Comparison of ENCODE assay signal across 8 cellular contexts in the genomic region with DNA sequence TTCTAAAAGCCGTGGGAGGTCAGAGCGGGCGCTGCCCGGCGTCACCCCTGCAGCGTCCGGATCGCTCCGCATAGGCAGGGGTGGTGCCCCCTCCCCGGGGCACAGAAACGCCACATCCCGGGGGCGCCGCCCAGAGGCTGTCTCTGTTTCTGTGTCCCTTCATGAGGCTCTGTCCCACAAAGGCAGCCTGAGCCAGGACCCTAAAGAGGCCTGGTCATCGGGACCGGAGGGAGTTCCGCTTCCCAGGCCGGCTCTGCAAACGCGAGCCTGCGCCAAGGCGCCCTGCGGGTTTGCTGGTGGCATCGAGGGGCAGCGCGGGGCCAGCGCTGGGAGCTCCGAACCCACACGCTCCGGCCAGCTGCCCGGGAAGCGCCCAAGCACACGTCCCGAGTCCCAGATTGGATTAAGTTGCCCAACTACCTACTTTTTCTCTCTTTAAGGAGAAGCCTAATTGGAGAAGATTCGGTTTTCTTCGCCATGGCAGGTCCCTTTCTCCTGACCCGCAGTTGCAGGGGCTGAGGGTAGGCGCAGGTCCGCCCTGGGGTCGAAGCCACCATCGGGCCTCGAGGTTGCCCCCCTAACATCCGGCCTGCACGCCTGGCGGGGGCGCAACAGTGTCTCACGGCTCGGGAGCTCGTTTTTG.
DNase-seq lines count a peak whose midpoint lies in the region; ATAC-seq and TF ChIP-seq lines count a peak whose summit lies in the region.

No MANE protein-coding gene starts in this region.

- H3K27ac Mint-ChIP-seq in nephron progenitor cell, result no peak overlapping the region

- peaks cover 89% of the 10 kb centered on the region for H3K27me3 Mint-ChIP-seq in nephron progenitor cell (ENCODE audit: low read depth, poor library complexity)

- no peak overlapping the region for H3K9ac ChIP-seq in colonic mucosa (ENCODE audit: low read depth in 2 of 2, low read length in 2 of 2)

- H3K4me1 Mint-ChIP-seq in nephron progenitor cell, result peaks cover 8% of the 10 kb centered on the region

- H3K9me3 ChIP-seq in colonic mucosa, result no peaks in the 10 kb centered on the region

- H3K9me3 Mint-ChIP-seq in nephron progenitor cell, result no peaks in the 10 kb centered on the region

- no peaks in the 10 kb centered on the region for H3K36me3 ChIP-seq in colonic mucosa

- peaks cover 19% of the 10 kb centered on the region for H3K27me3 ChIP-seq in colonic mucosa

- H3K4me3 Mint-ChIP-seq in nephron progenitor cell, result peak overlapping the region; percentile 83

- DNase-seq in AG08395 (ENCODE audit: low spot score) (peak; percentile 16), RPMI7951 (ENCODE audit: low read depth) (peak; percentile 38), colonic mucosa (no peak), nephron progenitor cell (peak; percentile 50), NCI-H1048 (lab: John Stamatoyannopoulos, UW) (no peak), D341Med (ENCODE audit: low spot score) (no peak), kidney glomerular epithelial cell (lab: John Stamatoyannopoulos, UW) (no peak)

- no peaks in the 10 kb centered on the region for H3K36me3 Mint-ChIP-seq in nephron progenitor cell (ENCODE audit: low read depth)

- peak overlapping the region; percentile 14 for H3K4me3 ChIP-seq in colonic mucosa

- H3K27ac ChIP-seq in colonic mucosa, result no peak overlapping the region

- ATAC-seq in HG03521 (IDR thresholded peaks at IDR 0.05; ENCODE audit: unreplicated experiment), result no peak

- no peaks in the 10 kb centered on the region for H3K4me1 ChIP-seq in colonic mucosa

- no peak for TF ChIP-seq CTCF in colonic mucosa (IDR thresholded peaks at IDR 0.05)
- TF ChIP-seq CTCF in nephron progenitor cell (IDR thresholded peaks at IDR 0.05), result peak; percentile 8

- intact Hi-C loops in colonic mucosa (cut with DNase I), result no loop called here

Comparison
In these comparisons a context has a peak if more than half of its experiments do, and no peak if none do; other contexts are left out.
1. DNase-seq: peak in AG08395 (single experiment), RPMI7951 (single experiment) and nephron progenitor cell (single experiment); none in colonic mucosa (single experiment), NCI-H1048 (single experiment), D341Med (single experiment) and kidney glomerular epithelial cell (single experiment).